9 cellular contexts compared by ENCODE assay signal in the genomic region with DNA sequence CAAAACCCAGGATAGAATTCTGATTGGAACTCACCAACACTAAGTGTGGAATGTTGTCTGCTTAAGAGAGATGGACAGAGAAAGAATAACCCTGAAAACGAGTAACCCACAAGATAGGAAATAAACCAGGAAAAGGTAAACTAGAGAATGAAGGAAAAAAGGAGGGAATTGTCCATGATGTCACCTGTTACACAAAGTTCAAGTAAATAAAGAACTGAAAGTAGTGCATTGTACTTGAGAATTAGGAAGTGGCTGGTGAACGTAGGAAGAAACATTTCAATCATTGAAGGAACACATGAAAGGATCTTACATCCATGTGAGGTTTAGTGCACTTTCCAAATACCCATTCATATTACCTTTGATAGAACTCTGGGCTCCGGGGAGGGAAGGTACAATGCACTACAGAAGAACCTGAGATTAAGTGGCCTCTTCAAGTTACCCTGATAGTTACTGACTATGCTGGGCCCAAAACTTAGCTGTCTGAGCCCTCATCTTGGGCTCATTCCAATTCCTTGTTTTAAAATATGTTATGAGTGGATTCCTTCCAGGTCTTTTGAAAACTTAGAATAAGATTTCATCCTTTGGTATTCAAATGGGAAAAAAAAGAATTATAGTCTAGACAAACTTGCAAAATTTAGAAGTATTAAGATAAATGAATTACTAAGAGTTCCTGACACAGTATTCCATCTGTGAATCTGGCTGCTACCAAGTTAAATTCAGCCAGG. TPM values are rescaled to one million over a fixed set of nuclear protein-coding genes. Genes with fewer than 3 reads are reported as not detected.
A peak's percentile ranks its signal among the peaks of the same experiment; 100 is the strongest.
DNase-seq lines count a peak whose midpoint lies in the region; FAIRE-seq and TF ChIP-seq lines count a peak whose summit lies in the region.
"Had no signal": no experiment of that assay in that cellular context is flagged by ENCODE, and none has a peak within 500 bp of the region (broad histone marks: within the 10 kb centered on the region; RNA-seq: fewer than 3 reads in every experiment).

No MANE protein-coding gene starts in this region.

- H3K27me3 ChIP-seq in Peyer's patch (no peaks in the 10 kb centered on the region), sigmoid colon (no peaks in the 10 kb centered on the region)

- 16 to 31% methylated on average over 3 of the region's 3 CpGs for WGBS in sigmoid colon, 2 donors

- peak overlapping the region; percentile 65 to 92 (median 84) for H3K4me3 ChIP-seq in Peyer's patch
- peak overlapping the region; percentile 62 for H3K4me3 ChIP-seq in epithelial cell of esophagus (ENCODE audit: low read length)
- peak overlapping the region in 1 of 4 donors; percentile 69 for H3K4me3 ChIP-seq in sigmoid colon

- H3K4me1 ChIP-seq in Peyer's patch, result peaks cover 0 to 21% (median 0%) of the 10 kb centered on the region in 4 donors
- peaks cover 0 to 35% (median 25%) of the 10 kb centered on the region in 4 donors for H3K4me1 ChIP-seq in sigmoid colon

- FAIRE-seq in GM12891 (lab: Jason Lieb, UNC), result peak; percentile 73

- intact Hi-C loops in sigmoid colon (cut with DNase I), result loop anchor here (5.0 kb wide), 1 partner anchor 298 kb away; the partner anchor contains the start of gene RPS12

- H3K27ac ChIP-seq in Peyer's patch, result peak overlapping the region; percentile 79 to 97 (median 90)
- H3K27ac ChIP-seq in sigmoid colon, result peak overlapping the region; percentile 82 to 90 (median 86)

- DNase-seq in GM12891 (ENCODE audit: insufficient read length, low spot score) (no peak), Peyer's patch (no peak), epithelial cell of esophagus (ENCODE audit: low read depth) (no peak), sigmoid colon (no peak), DMS 273 (lab: John Stamatoyannopoulos, UW; ENCODE audit: unreplicated experiment) (no peak), HEK293T (ENCODE audit: extremely low spot score) (no peak), ureter (ENCODE audit: low spot score) (no peak), T-helper 9 cell (no peak)
- DNase-seq: SHP77 had no signal

- no peak for TF ChIP-seq EP300 in sigmoid colon (IDR thresholded peaks at IDR 0.05)

- H3K36me3 ChIP-seq in Peyer's patch, result no peaks in the 10 kb centered on the region
- no peaks in the 10 kb centered on the region for H3K36me3 ChIP-seq in sigmoid colon

- no peaks in the 10 kb centered on the region for H3K9me3 ChIP-seq in Peyer's patch
- no peaks in the 10 kb centered on the region for H3K9me3 ChIP-seq in sigmoid colon

- TF ChIP-seq CTCF in Peyer's patch (IDR thresholded peaks at IDR 0.05) (no peak), epithelial cell of esophagus (IDR thresholded peaks at IDR 0.05; ENCODE audit: insufficient read depth, low read depth, low read length, missing control alignments) (no peak), sigmoid colon (IDR thresholded peaks at IDR 0.05) (no peak)

- CTCF ChIA-PET in HEK293T (lab: Yijun Ruan, JAX), result interaction anchor here (0.6 kb wide), 1 partner anchor 555 kb away, joined by 3 read pairs; no protein-coding TSS in a partner anchor

- TF ChIP-seq POLR2A in GM12891 (IDR thresholded peaks at IDR 0.05; ENCODE audit: low read depth, low read length) (no peak), Peyer's patch (IDR thresholded peaks at IDR 0.05) (no peak), sigmoid colon (IDR thresholded peaks at IDR 0.05) (no peak)

- POLR2A ChIA-PET in HEK293T (lab: Yijun Ruan, JAX), result interaction anchor here (1.3 to 1.7 kb wide), 2 partner anchors 284 to 300 kb away, joined by 6 to 7 read pairs; partner anchors contain the start of genes RPS12 and SLC18B1

TF ChIP-seq in GM12891, 5 proteins besides CTCF, POLR2A, EP300 and RAD21:
- TF ChIP-seq POLR2AphosphoS5 (IDR thresholded peaks at IDR 0.05; ENCODE audit: low read depth, low read length) (no peak), SPI1 (IDR thresholded peaks at IDR 0.05; ENCODE audit: low read depth, low read length) (peak; percentile 74), TAF1 (IDR thresholded peaks at IDR 0.05; ENCODE audit: low read depth, low read length) (no peak)

TF ChIP-seq in HEK293T, 16 proteins besides CTCF, POLR2A, EP300 and RAD21:
- TF ChIP-seq FOXK2 (IDR thresholded peaks at IDR 0.05), result no peak
- no peak for TF ChIP-seq SP1 (IDR thresholded peaks at IDR 0.05)

RNA-seq across cellular contexts. Expression of gene STX7, which starts 1.1 kb away (rescaled TPM):
- 27.0 TPM for polyA plus RNA-seq in GM12891 (2012; ENCODE audit: low read depth, missing spikeins)
- total RNA-seq in Peyer's patch, result 10 to 100 TPM; 31.4 to 65.9 (median 51.9) TPM
- total RNA-seq in sigmoid colon, result 10 to 100 TPM; 44.6 to 72.5 (median 55.1) TPM
- polyA plus RNA-seq in sigmoid colon, result 10 to 100 TPM; 27.1 to 35.8 (median 28.8) TPM
- 71.6 TPM for total RNA-seq in ureter

RNA-seq across cellular contexts. Expression of gene TAAR9, which starts 24.1 kb away (rescaled TPM):
- polyA plus RNA-seq in GM12891 (2012; ENCODE audit: low read depth, missing spikeins), result not detected
- total RNA-seq in Peyer's patch, result not detected
- total RNA-seq in sigmoid colon, result not detected
- polyA plus RNA-seq in sigmoid colon, result not detected
- total RNA-seq in ureter, result not detected

RNA-seq across cellular contexts. Expression of gene TAAR8, which starts 38.5 kb away (rescaled TPM):
- not detected for polyA plus RNA-seq in GM12891 (2012; ENCODE audit: low read depth, missing spikeins)
- total RNA-seq in Peyer's patch (not detected), sigmoid colon (not detected), ureter (not detected)
- not detected for polyA plus RNA-seq in sigmoid colon

RNA-seq across cellular contexts. Expression of gene TAAR6, which starts 56.1 kb away (rescaled TPM):
- not detected for polyA plus RNA-seq in GM12891 (2012; ENCODE audit: low read depth, missing spikeins)
- total RNA-seq in Peyer's patch (not detected), sigmoid colon (not detected), ureter (not detected)
- polyA plus RNA-seq in sigmoid colon, result not detected
